22 cellular contexts compared by ENCODE assay signal in genomic region chr5:43412151-43412550, GRCh38. TPM values are rescaled to one million over a fixed set of nuclear protein-coding genes. Genes with fewer than 3 reads are reported as not detected.
DNase-seq lines count a peak whose midpoint lies in the region; ATAC-seq and TF ChIP-seq lines count a peak whose summit lies in the region.
"Had no signal": no experiment of that assay in that cellular context is flagged by ENCODE, and none has a peak within 500 bp of the region (broad histone marks: within the 10 kb centered on the region; RNA-seq: fewer than 3 reads in every experiment).

Gene CCL28, minus strand, starts transcription at chr5:43412391. Its CDS starts 75 bp downstream, at chr5:43412316.

- no peaks in the 10 kb centered on the region for H3K4me1 ChIP-seq in PC-3 (ENCODE audit: insufficient read depth, low read length)

- H3K9me3 Mint-ChIP-seq in CD4-positive, alpha-beta T cell = no peaks in the 10 kb centered on the region
- peaks cover 6% of the 10 kb centered on the region for H3K9me3 Mint-ChIP-seq in activated CD8-positive, alpha-beta T cell treated with anti-CD3 and anti-CD28 coated beads for 36 hours
- H3K9me3 Mint-ChIP-seq in naive B cell = peaks cover 0 to 9% (median 3%) of the 10 kb centered on the region in 7 donors
- H3K9me3 Mint-ChIP-seq: activated naive CD4-positive, alpha-beta T cell treated with anti-CD3 and anti-CD28 coated beads, Interleukin-2, amount 50 U/mL, for 24 hours; dendritic cell treated with granulocyte-macrophage colony-stimulating factor and Interleukin-4, amounts not matched to agents 40 ng/mL and 50 ng/mL, for 4 days had no signal

- DNase-seq in NCI-H187 (lab: John Stamatoyannopoulos, UW) = peak; percentile 45 to 67
- DNase-seq in NCI-H187 treated with DMSO at 0.1 percent for 48 hours (lab: John Stamatoyannopoulos, UW) = no peak
- DNase-seq in CD4-positive, alpha-beta T cell = no peak
- DNase-seq in activated CD8-positive, alpha-beta T cell treated with anti-CD3 and anti-CD28 coated beads for 36 hours = no peak
- no peak for DNase-seq in naive B cell
- DNase-seq in PC-3 = no peak
- DNase-seq: DND-41; foreskin melanocyte; left cardiac atrium; nephron progenitor cell; retina; SHP77 treated with DMSO at 0.1 percent for 48 hours; stimulated activated naive CD8-positive, alpha-beta T cell treated with anti-CD3 and anti-CD28 coated beads, Interleukin-15, Interleukin-2, amounts not matched to agents 100 U/mL and 50 U/mL, for 24 hours; T-helper 9 cell had no signal

- intact Hi-C loops in CD4-positive, alpha-beta T cell (cut with DNase I, micrococcal nuclease) = no loop called here
- intact Hi-C loops in activated CD8-positive, alpha-beta T cell treated with anti-CD3 and anti-CD28 coated beads for 36 hours (cut with micrococcal nuclease) = no loop called here
- intact Hi-C loops in PC-3 (cut with micrococcal nuclease) = no loop called here

- H3K27me3 Mint-ChIP-seq in CD4-positive, alpha-beta T cell = no peaks in the 10 kb centered on the region
- no peaks in the 10 kb centered on the region for H3K27me3 Mint-ChIP-seq in activated CD8-positive, alpha-beta T cell treated with anti-CD3 and anti-CD28 coated beads for 36 hours
- no peaks in the 10 kb centered on the region for H3K27me3 Mint-ChIP-seq in naive B cell
- H3K27me3 Mint-ChIP-seq: activated naive CD4-positive, alpha-beta T cell treated with anti-CD3 and anti-CD28 coated beads, Interleukin-2, amount 50 U/mL, for 24 hours; dendritic cell treated with granulocyte-macrophage colony-stimulating factor and Interleukin-4, amounts not matched to agents 40 ng/mL and 50 ng/mL, for 4 days had no signal

- no peak for TF ChIP-seq CTCF in CD4-positive, alpha-beta T cell (IDR thresholded peaks at IDR 0.05)
- TF ChIP-seq CTCF in activated CD8-positive, alpha-beta T cell treated with anti-CD3 and anti-CD28 coated beads for 36 hours (IDR thresholded peaks at IDR 0.05) = no peak
- TF ChIP-seq CTCF in PC-3 (conservative IDR thresholded peaks at IDR 0.05; ENCODE audit: low read depth, low read length) = no peak

- no peaks in the 10 kb centered on the region for H3K36me3 Mint-ChIP-seq in CD4-positive, alpha-beta T cell (ENCODE audit: low read depth)
- peaks cover 1% of the 10 kb centered on the region for H3K36me3 Mint-ChIP-seq in activated CD8-positive, alpha-beta T cell treated with anti-CD3 and anti-CD28 coated beads for 36 hours (ENCODE audit: low read depth)
- no peaks in the 10 kb centered on the region for H3K36me3 Mint-ChIP-seq in naive B cell
- H3K36me3 Mint-ChIP-seq: activated naive CD4-positive, alpha-beta T cell treated with anti-CD3 and anti-CD28 coated beads, Interleukin-2, amount 50 U/mL, for 24 hours had no signal

- H3K4me2 ChIP-seq in PC-3 (ENCODE audit: low read length) = no peak within 1 kb of the TSS
- H3K4me2 ChIP-seq: KMS-11 had no signal

- no peak for ATAC-seq in CD4-positive, alpha-beta T cell (ENCODE audit: poor library complexity)
- no peak for ATAC-seq in activated CD8-positive, alpha-beta T cell treated with anti-CD3 and anti-CD28 coated beads for 36 hours
- ATAC-seq in naive B cell (ENCODE audit: low read depth in 2 of 2) (no peak), HG03432 (IDR thresholded peaks at IDR 0.05; ENCODE audit: unreplicated experiment) (no peak), GM18502 (IDR thresholded peaks at IDR 0.05; ENCODE audit: poor library complexity, unreplicated experiment) (no peak), PC-3 (no peak)
- ATAC-seq: activated CD4-positive, CD25-positive, alpha-beta regulatory T cell treated with anti-CD3 and anti-CD28 coated beads, Interleukin-2, amount 50 U/mL, for 24 hours; left cardiac atrium; stimulated activated naive CD8-positive, alpha-beta T cell treated with anti-CD3 and anti-CD28 coated beads, Interleukin-15, Interleukin-2, amounts not matched to agents 100 U/mL and 50 U/mL, for 24 hours had no signal

- no peak within 1 kb of the TSS for H2AFZ ChIP-seq in PC-3 (ENCODE audit: low read length)

- no peak within 1 kb of the TSS for H3K27ac ChIP-seq in CD4-positive, alpha-beta T cell (ENCODE audit: low read depth, low read length)
- no peak within 1 kb of the TSS for H3K27ac ChIP-seq in PC-3 (ENCODE audit: low read length)
- H3K27ac ChIP-seq: KMS-11 had no signal

- H3F3A ChIP-seq in PC-3 (ENCODE audit: low read length, unreplicated experiment) = no peaks in the 10 kb centered on the region

- no peak within 1 kb of the TSS for H3K4me3 Mint-ChIP-seq in CD4-positive, alpha-beta T cell
- H3K4me3 Mint-ChIP-seq in activated CD8-positive, alpha-beta T cell treated with anti-CD3 and anti-CD28 coated beads for 36 hours = no peak within 1 kb of the TSS
- no peak within 1 kb of the TSS for H3K4me3 Mint-ChIP-seq in naive B cell
- H3K4me3 Mint-ChIP-seq: activated naive CD4-positive, alpha-beta T cell treated with anti-CD3 and anti-CD28 coated beads, Interleukin-2, amount 50 U/mL, for 24 hours; dendritic cell treated with granulocyte-macrophage colony-stimulating factor and Interleukin-4, amounts not matched to agents 40 ng/mL and 50 ng/mL, for 4 days; nephron progenitor cell had no signal

- no peaks in the 10 kb centered on the region for H3K36me3 ChIP-seq in PC-3 (ENCODE audit: low read depth, low read length)

- H3K9me3 ChIP-seq in CD4-positive, alpha-beta T cell (ENCODE audit: control insufficient read depth, low read length) = no peaks in the 10 kb centered on the region
- no peaks in the 10 kb centered on the region for H3K9me3 ChIP-seq in PC-3 (ENCODE audit: low read length)

- no peaks in the 10 kb centered on the region for H3K79me2 ChIP-seq in PC-3 (ENCODE audit: low read length)

- no TSS peak for BruUV-seq in PC-3 (replicated peaks; lab: Mats Ljungman, UMichigan)

- no peaks in the 10 kb centered on the region for H3K27me3 ChIP-seq in CD4-positive, alpha-beta T cell (ENCODE audit: control insufficient read depth, insufficient read depth, low read length)
- no peaks in the 10 kb centered on the region for H3K27me3 ChIP-seq in PC-3 (ENCODE audit: low read length)

- POLR2A ChIA-PET in CD4-positive, alpha-beta T cell (lab: Charles Lee) = no interaction called here
- POLR2A ChIA-PET in activated CD8-positive, alpha-beta T cell treated with anti-CD3 and anti-CD28 coated beads for 36 hours (lab: Charles Lee) = interaction anchor here (1.1 kb wide), 1 partner anchor 15 kb away, joined by 3 read pairs; no protein-coding TSS in a partner anchor
- POLR2A ChIA-PET in PC-3 (lab: Charles Lee; ENCODE audit: unreplicated experiment) = no interaction called here

- H3K4me3 ChIP-seq in PC-3 (ENCODE audit: low read length) = no peak within 1 kb of the TSS

- no peaks in the 10 kb centered on the region for H3K9me2 ChIP-seq in PC-3 (replicated peaks; ENCODE audit: low read length)

- H3K9ac ChIP-seq in PC-3 (ENCODE audit: low read length) = no peak within 1 kb of the TSS
- H3K9ac ChIP-seq: KMS-11 had no signal

- CTCF ChIA-PET in CD4-positive, alpha-beta T cell (lab: Charles Lee) = no interaction called here
- CTCF ChIA-PET in activated CD8-positive, alpha-beta T cell treated with anti-CD3 and anti-CD28 coated beads for 36 hours (lab: Charles Lee) = interaction anchor here (1.2 to 1.4 kb wide), 2 partner anchors 22 to 74 kb away, joined by 3 to 5 read pairs; no protein-coding TSS in a partner anchor
- CTCF ChIA-PET in PC-3 (lab: Charles Lee) = interaction anchor here (1.1 kb wide), 1 partner anchor 33 kb away, joined by 3 read pairs; no protein-coding TSS in a partner anchor

- H4K20me1 ChIP-seq in PC-3 (ENCODE audit: low read length) = no peaks in the 10 kb centered on the region

- no peak within 1 kb of the TSS for H3K27ac Mint-ChIP-seq in CD4-positive, alpha-beta T cell
- H3K27ac Mint-ChIP-seq in activated CD8-positive, alpha-beta T cell treated with anti-CD3 and anti-CD28 coated beads for 36 hours = no peak within 1 kb of the TSS
- peak within 1 kb of the TSS in 1 of 6 donors; percentile 76 for H3K27ac Mint-ChIP-seq in naive B cell
- H3K27ac Mint-ChIP-seq: activated naive CD4-positive, alpha-beta T cell treated with anti-CD3 and anti-CD28 coated beads, Interleukin-2, amount 50 U/mL, for 24 hours; dendritic cell treated with granulocyte-macrophage colony-stimulating factor and Interleukin-4, amounts not matched to agents 40 ng/mL and 50 ng/mL, for 4 days; nephron progenitor cell had no signal

- H3K4me1 Mint-ChIP-seq in CD4-positive, alpha-beta T cell (ENCODE audit: low read depth) = no peaks in the 10 kb centered on the region
- H3K4me1 Mint-ChIP-seq in activated CD8-positive, alpha-beta T cell treated with anti-CD3 and anti-CD28 coated beads for 36 hours (ENCODE audit: low read depth) = no peaks in the 10 kb centered on the region
- H3K4me1 Mint-ChIP-seq in naive B cell = no peaks in the 10 kb centered on the region
- H3K4me1 Mint-ChIP-seq: activated naive CD4-positive, alpha-beta T cell treated with anti-CD3 and anti-CD28 coated beads, Interleukin-2, amount 50 U/mL, for 24 hours had no signal

RNA-seq across cellular contexts. Expression of gene CCL28, which starts in this region (rescaled TPM):
- 10 to 100 TPM; 20.6 to 20.9 TPM for total RNA-seq in CD4-positive, alpha-beta T cell
- 10 to 100 TPM; 12.4 to 15.0 TPM for total RNA-seq in activated CD8-positive, alpha-beta T cell treated with anti-CD3 and anti-CD28 coated beads for 36 hours
- 10 to 100 TPM; 15.3 to 22.3 (median 19.5) TPM for polyA plus RNA-seq in naive B cell (ENCODE audit: low read depth in 6 of 6)
- total RNA-seq in PC-3 (2014; rRNA removed) = 8.1 and 8.5 TPM in 2 replicates
- total RNA-seq: A172, H1 had no signal

Comparison
In these comparisons a context has a peak if more than half of its experiments do, and no peak if none do; other contexts are left out.
1. DNase-seq: peak in NCI-H187 (2 of 2); none in NCI-H187 treated with DMSO at 0.1 percent for 48 hours (single experiment), CD4-positive, alpha-beta T cell (0 of 10), activated CD8-positive, alpha-beta T cell treated with anti-CD3 and anti-CD28 coated beads for 36 hours (single experiment), naive B cell (single experiment) and PC-3 (single experiment).